Comparison of ENCODE assay signal across 2 cellular contexts in the genomic region with DNA sequence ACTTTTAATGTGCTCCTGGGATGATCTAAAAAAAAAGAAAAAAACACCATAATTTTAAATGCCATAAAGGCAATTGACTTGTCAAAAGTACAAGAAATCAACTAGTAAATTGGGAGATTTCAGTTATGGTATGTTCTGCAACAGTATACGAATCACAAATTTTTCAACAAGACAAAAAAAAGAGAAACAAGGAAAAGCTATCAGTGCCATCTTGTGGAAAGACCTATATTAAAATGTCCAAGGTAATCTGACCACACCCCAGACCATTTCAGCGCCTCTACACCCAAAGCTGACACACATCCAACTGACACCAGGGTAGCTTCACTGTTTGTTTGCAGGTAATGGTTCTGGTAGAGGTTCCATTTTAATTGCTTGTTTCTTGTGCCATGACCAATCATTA.
A peak's percentile ranks its signal among the peaks of the same experiment; 100 is the strongest.
TF ChIP-seq lines count a peak whose summit lies in the region.

No MANE protein-coding gene starts in this region.

TF ChIP-seq in liver, 16 proteins besides CTCF, POLR2A, EP300 and RAD21:
- TF ChIP-seq, protein P1, sequence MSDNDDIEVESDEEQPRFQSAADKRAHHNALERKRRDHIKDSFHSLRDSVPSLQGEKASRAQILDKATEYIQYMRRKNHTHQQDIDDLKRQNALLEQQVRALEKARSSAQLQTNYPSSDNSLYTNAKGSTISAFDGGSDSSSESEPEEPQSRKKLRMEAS (IDR thresholded peaks at IDR 0.05), result no peak
- TF ChIP-seq YY1 (IDR thresholded peaks at IDR 0.05), result peak; percentile 38

TF ChIP-seq in HepG2, 621 proteins besides CTCF, POLR2A, EP300 and RAD21:
- TF ChIP-seq ZNF841 (CRISPR knock-in tag; IDR thresholded peaks at IDR 0.05; ENCODE audit: borderline replicate concordance), result no peak
- TF ChIP-seq ZNF253 (CRISPR knock-in tag; IDR thresholded peaks at IDR 0.05; ENCODE audit: borderline replicate concordance), result no peak
- no peak for TF ChIP-seq MXD4 (CRISPR knock-in tag; IDR thresholded peaks at IDR 0.05)
- no peak for TF ChIP-seq KLF13 (CRISPR knock-in tag; IDR thresholded peaks at IDR 0.05)
- no peak for TF ChIP-seq ZFP36 (IDR thresholded peaks at IDR 0.05; ENCODE audit: borderline replicate concordance, low read depth, low read length, partially characterized antibody)
- TF ChIP-seq, protein P2, sequence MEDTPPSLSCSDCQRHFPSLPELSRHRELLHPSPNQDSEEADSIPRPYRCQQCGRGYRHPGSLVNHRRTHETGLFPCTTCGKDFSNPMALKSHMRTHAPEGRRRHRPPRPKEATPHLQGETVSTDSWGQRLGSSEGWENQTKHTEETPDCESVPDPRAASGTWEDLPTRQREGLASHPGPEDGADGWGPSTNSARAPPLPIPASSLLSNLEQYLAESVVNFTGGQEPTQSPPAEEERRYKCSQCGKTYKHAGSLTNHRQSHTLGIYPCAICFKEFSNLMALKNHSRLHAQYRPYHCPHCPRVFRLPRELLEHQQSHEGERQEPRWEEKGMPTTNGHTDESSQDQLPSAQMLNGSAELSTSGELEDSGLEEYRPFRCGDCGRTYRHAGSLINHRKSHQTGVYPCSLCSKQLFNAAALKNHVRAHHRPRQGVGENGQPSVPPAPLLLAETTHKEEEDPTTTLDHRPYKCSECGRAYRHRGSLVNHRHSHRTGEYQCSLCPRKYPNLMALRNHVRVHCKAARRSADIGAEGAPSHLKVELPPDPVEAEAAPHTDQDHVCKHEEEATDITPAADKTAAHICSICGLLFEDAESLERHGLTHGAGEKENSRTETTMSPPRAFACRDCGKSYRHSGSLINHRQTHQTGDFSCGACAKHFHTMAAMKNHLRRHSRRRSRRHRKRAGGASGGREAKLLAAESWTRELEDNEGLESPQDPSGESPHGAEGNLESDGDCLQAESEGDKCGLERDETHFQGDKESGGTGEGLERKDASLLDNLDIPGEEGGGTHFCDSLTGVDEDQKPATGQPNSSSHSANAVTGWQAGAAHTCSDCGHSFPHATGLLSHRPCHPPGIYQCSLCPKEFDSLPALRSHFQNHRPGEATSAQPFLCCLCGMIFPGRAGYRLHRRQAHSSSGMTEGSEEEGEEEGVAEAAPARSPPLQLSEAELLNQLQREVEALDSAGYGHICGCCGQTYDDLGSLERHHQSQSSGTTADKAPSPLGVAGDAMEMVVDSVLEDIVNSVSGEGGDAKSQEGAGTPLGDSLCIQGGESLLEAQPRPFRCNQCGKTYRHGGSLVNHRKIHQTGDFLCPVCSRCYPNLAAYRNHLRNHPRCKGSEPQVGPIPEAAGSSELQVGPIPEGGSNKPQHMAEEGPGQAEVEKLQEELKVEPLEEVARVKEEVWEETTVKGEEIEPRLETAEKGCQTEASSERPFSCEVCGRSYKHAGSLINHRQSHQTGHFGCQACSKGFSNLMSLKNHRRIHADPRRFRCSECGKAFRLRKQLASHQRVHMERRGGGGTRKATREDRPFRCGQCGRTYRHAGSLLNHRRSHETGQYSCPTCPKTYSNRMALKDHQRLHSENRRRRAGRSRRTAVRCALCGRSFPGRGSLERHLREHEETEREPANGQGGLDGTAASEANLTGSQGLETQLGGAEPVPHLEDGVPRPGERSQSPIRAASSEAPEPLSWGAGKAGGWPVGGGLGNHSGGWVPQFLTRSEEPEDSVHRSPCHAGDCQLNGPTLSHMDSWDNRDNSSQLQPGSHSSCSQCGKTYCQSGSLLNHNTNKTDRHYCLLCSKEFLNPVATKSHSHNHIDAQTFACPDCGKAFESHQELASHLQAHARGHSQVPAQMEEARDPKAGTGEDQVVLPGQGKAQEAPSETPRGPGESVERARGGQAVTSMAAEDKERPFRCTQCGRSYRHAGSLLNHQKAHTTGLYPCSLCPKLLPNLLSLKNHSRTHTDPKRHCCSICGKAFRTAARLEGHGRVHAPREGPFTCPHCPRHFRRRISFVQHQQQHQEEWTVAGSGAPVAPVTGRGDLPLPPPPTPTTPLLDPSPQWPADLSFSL (CRISPR knock-in tag; IDR thresholded peaks at IDR 0.05), result no peak
- TF ChIP-seq, protein P3, sequence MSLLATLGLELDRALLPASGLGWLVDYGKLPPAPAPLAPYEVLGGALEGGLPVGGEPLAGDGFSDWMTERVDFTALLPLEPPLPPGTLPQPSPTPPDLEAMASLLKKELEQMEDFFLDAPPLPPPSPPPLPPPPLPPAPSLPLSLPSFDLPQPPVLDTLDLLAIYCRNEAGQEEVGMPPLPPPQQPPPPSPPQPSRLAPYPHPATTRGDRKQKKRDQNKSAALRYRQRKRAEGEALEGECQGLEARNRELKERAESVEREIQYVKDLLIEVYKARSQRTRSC (CRISPR knock-in tag; IDR thresholded peaks at IDR 0.05; ENCODE audit: low read depth), result no peak
- TF ChIP-seq ZNF12 (CRISPR knock-in tag; IDR thresholded peaks at IDR 0.05), result no peak
